Comparison of ENCODE assay signal across 26 cellular contexts in the genomic region with DNA sequence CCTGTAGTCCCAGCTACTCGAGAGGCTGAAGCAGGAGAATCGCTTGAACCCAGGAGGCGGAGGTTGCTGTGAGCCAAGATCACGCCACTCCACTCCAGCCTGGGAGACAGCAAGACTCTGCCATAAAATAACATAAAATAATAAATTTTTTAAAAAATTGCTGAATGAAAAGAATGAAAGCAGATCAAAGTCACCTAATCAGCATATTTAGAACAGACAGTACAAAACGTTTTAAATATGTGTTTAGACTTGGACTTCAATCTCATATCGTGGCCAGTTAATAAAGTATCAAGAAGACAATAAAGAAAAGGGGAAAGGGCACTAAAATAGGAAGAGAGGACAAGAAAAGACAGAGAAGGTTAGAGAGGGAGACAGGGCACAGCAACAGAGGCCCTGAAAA.
"Had no signal": no experiment of that assay in that cellular context is flagged by ENCODE, and none has a peak within 500 bp of the region (broad histone marks: within the 10 kb centered on the region; RNA-seq: fewer than 3 reads in every experiment).

No MANE protein-coding gene starts in this region.

- H3K9me3 ChIP-seq: colonic mucosa, esophagus muscularis mucosa, left lung, neutrophil, pancreas, right atrium auricular region, sigmoid colon, testis, tibial artery had no signal

- H3K27me3 Mint-ChIP-seq: dendritic cell treated with granulocyte-macrophage colony-stimulating factor and Interleukin-4, amounts not matched to agents 40 ng/mL and 50 ng/mL, for 4 days; naive thymus-derived CD8-positive, alpha-beta T cell; stimulated activated memory B cell treated with anti-CD40 and anti-IgM and Interleukin-4, amounts not matched to agents 10 μg/mL and 1 μg/mL and 100 μg/mL, for 72 hours; type B pancreatic cell had no signal

- H3K4me3 ChIP-seq: colonic mucosa, esophagus muscularis mucosa, heart right ventricle, left lung, pancreas, right atrium auricular region, sigmoid colon, testis, tibial artery had no signal

- ATAC-seq: heart right ventricle; left cardiac atrium; left lung; naive thymus-derived CD8-positive, alpha-beta T cell; pancreas; stimulated activated memory B cell treated with anti-CD40 and anti-IgM and Interleukin-4, amounts not matched to agents 10 μg/mL and 1 μg/mL and 100 μg/mL, for 72 hours; stimulated activated naive CD8-positive, alpha-beta T cell treated with anti-CD3 and anti-CD28 coated beads, Interleukin-15, Interleukin-2, amounts not matched to agents 100 U/mL and 50 U/mL, for 24 hours had no signal

- H3K4me3 Mint-ChIP-seq: dendritic cell treated with granulocyte-macrophage colony-stimulating factor and Interleukin-4, amounts not matched to agents 40 ng/mL and 50 ng/mL, for 4 days; naive thymus-derived CD8-positive, alpha-beta T cell; stimulated activated memory B cell treated with anti-CD40 and anti-IgM and Interleukin-4, amounts not matched to agents 10 μg/mL and 1 μg/mL and 100 μg/mL, for 72 hours; type B pancreatic cell had no signal

- FAIRE-seq: endothelial cell of umbilical vein, islet of Langerhans, pancreas had no signal

- DNase-seq: colonic mucosa; effector CD8-positive, alpha-beta T cell; foreskin melanocyte; glutamatergic neuron; heart right ventricle; hippocampal formation; left cardiac atrium; left lung; mesendoderm; naive thymus-derived CD8-positive, alpha-beta T cell; pancreas; sigmoid colon; stimulated activated CD4-positive, alpha-beta T cell treated with anti-CD3 and anti-CD28 coated beads, Interleukin-2, amount 100 ng/mL, for 24 hours; stimulated activated CD4-positive, alpha-beta T cell treated with anti-CD3 and anti-CD28 coated beads, Interleukin-4, amount 100 ng/mL, for 4 hours; stimulated activated naive CD8-positive, alpha-beta T cell treated with anti-CD3 and anti-CD28 coated beads, Interleukin-15, Interleukin-2, amounts not matched to agents 100 U/mL and 50 U/mL, for 24 hours; substantia nigra; testis; tibial artery had no signal

- H3K4me1 Mint-ChIP-seq: stimulated activated memory B cell treated with anti-CD40 and anti-IgM and Interleukin-4, amounts not matched to agents 10 μg/mL and 1 μg/mL and 100 μg/mL, for 72 hours had no signal

- H3K27me3 ChIP-seq: colonic mucosa, esophagus muscularis mucosa, heart right ventricle, left lung, neutrophil, pancreas, right atrium auricular region, sigmoid colon, testis, tibial artery had no signal

- H3K9me3 Mint-ChIP-seq: dendritic cell treated with granulocyte-macrophage colony-stimulating factor and Interleukin-4, amounts not matched to agents 40 ng/mL and 50 ng/mL, for 4 days; stimulated activated memory B cell treated with anti-CD40 and anti-IgM and Interleukin-4, amounts not matched to agents 10 μg/mL and 1 μg/mL and 100 μg/mL, for 72 hours; type B pancreatic cell had no signal

- H3K36me3 ChIP-seq: colonic mucosa, heart right ventricle, left lung, neutrophil, pancreas, right atrium auricular region, tibial artery had no signal

- H3K36me3 Mint-ChIP-seq: type B pancreatic cell had no signal

- H3K4me1 ChIP-seq: colonic mucosa, esophagus muscularis mucosa, left lung, pancreas, right atrium auricular region, sigmoid colon, testis had no signal

- H3K27ac ChIP-seq: colonic mucosa, esophagus muscularis mucosa, heart right ventricle, left lung, neutrophil, pancreas, right atrium auricular region, sigmoid colon, testis, tibial artery had no signal

- H3K27ac Mint-ChIP-seq: dendritic cell treated with granulocyte-macrophage colony-stimulating factor and Interleukin-4, amounts not matched to agents 40 ng/mL and 50 ng/mL, for 4 days; stimulated activated memory B cell treated with anti-CD40 and anti-IgM and Interleukin-4, amounts not matched to agents 10 μg/mL and 1 μg/mL and 100 μg/mL, for 72 hours; type B pancreatic cell had no signal
